Comparison of ENCODE assay signal across 24 cellular contexts in the genomic region with DNA sequence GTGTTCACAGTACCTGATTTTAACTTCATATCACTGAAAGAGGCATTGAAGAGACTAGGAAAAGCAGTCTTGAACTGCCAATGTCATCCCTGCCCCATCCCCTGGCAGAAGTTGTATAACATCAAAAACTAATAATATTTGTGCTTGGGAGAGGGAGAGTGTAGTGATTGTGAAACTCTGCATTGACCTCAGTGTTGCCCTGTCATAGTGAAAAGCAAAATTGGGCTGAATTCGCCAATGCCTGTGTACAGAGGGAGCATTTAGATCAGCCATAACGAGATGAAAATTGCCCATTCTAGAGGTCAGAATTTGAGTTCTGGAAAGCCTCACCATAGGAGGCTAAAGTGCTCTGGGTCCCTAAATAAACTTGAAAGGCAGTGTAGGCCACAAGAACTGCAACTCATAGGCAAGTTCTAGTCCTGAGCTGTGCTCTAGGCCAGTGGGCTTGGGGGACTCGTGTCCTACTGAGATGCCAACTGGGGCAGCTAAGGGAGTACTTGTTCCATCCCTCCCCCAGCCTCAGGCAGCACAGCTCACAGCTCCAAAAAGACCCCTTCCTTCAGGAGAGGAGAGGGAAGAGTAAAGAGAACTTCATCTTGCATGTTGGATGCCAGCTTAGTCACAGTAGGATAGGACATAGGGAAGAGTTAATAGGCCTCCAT.
"Had no signal": no experiment of that assay in that cellular context is flagged by ENCODE, and none has a peak within 500 bp of the region (broad histone marks: within the 10 kb centered on the region; RNA-seq: fewer than 3 reads in every experiment).

No MANE protein-coding gene starts in this region.

- H3K4me3 Mint-ChIP-seq: dendritic cell treated with granulocyte-macrophage colony-stimulating factor and Interleukin-4, amounts not matched to agents 40 ng/mL and 50 ng/mL, for 4 days; effector memory CD8-positive, alpha-beta T cell; immature natural killer cell; naive thymus-derived CD8-positive, alpha-beta T cell; stimulated activated memory B cell treated with anti-CD40 and anti-IgM and Interleukin-4, amounts not matched to agents 10 μg/mL and 1 μg/mL and 100 μg/mL, for 72 hours; stimulated activated naive CD8-positive, alpha-beta T cell treated with anti-CD3 and anti-CD28 coated beads, Interleukin-15, Interleukin-2, amounts not matched to agents 100 ng/mL and 50 ng/mL, for 24 hours had no signal

- H3K4me1 Mint-ChIP-seq: immature natural killer cell; naive thymus-derived CD8-positive, alpha-beta T cell; stimulated activated memory B cell treated with anti-CD40 and anti-IgM and Interleukin-4, amounts not matched to agents 10 μg/mL and 1 μg/mL and 100 μg/mL, for 72 hours had no signal

- H3K27me3 ChIP-seq: esophagus muscularis mucosa, gastrocnemius medialis, neutrophil, spleen, tibial artery, upper lobe of left lung, uterus had no signal

- H3K4me3 ChIP-seq: esophagus muscularis mucosa, gastrocnemius medialis, mucosa of descending colon, psoas muscle, spleen, tibial artery, upper lobe of left lung, uterus had no signal

- FAIRE-seq: keratinocyte had no signal

- H3K4me1 ChIP-seq: esophagus muscularis mucosa, gastrocnemius medialis, psoas muscle, spleen, tibial artery, upper lobe of left lung, uterus had no signal

- H3K27ac Mint-ChIP-seq: dendritic cell treated with granulocyte-macrophage colony-stimulating factor and Interleukin-4, amounts not matched to agents 40 ng/mL and 50 ng/mL, for 4 days; effector memory CD8-positive, alpha-beta T cell; immature natural killer cell; naive thymus-derived CD8-positive, alpha-beta T cell; stimulated activated memory B cell treated with anti-CD40 and anti-IgM and Interleukin-4, amounts not matched to agents 10 μg/mL and 1 μg/mL and 100 μg/mL, for 72 hours; stimulated activated naive CD8-positive, alpha-beta T cell treated with anti-CD3 and anti-CD28 coated beads, Interleukin-15, Interleukin-2, amounts not matched to agents 100 ng/mL and 50 ng/mL, for 24 hours had no signal

- H3K27me3 Mint-ChIP-seq: dendritic cell treated with granulocyte-macrophage colony-stimulating factor and Interleukin-4, amounts not matched to agents 40 ng/mL and 50 ng/mL, for 4 days; effector memory CD8-positive, alpha-beta T cell; naive thymus-derived CD8-positive, alpha-beta T cell; stimulated activated memory B cell treated with anti-CD40 and anti-IgM and Interleukin-4, amounts not matched to agents 10 μg/mL and 1 μg/mL and 100 μg/mL, for 72 hours; stimulated activated naive CD8-positive, alpha-beta T cell treated with anti-CD3 and anti-CD28 coated beads, Interleukin-15, Interleukin-2, amounts not matched to agents 100 ng/mL and 50 ng/mL, for 24 hours had no signal

- H3K9me3 ChIP-seq: gastrocnemius medialis, mucosa of descending colon, neutrophil, psoas muscle, tibial artery, upper lobe of left lung, uterus had no signal

- ATAC-seq: effector memory CD8-positive, alpha-beta T cell; gastrocnemius medialis; left ventricle myocardium superior; mucosa of descending colon; naive thymus-derived CD8-positive, alpha-beta T cell; psoas muscle; sciatic nerve; stimulated activated memory B cell treated with anti-CD40 and anti-IgM and Interleukin-4, amounts not matched to agents 10 μg/mL and 1 μg/mL and 100 μg/mL, for 72 hours had no signal

- DNase-seq: effector memory CD8-positive, alpha-beta T cell; gastrocnemius medialis; immature natural killer cell; left ventricle myocardium superior; mammary epithelial cell; mucosa of descending colon; naive thymus-derived CD8-positive, alpha-beta T cell; psoas muscle; retina; spleen; stimulated activated CD4-positive, alpha-beta T cell treated with anti-CD3 and anti-CD28 coated beads, Interleukin-15, amount 100 ng/mL, for 24 hours; stimulated activated CD4-positive, alpha-beta T cell treated with anti-CD3 and anti-CD28 coated beads, Interleukin-1b, Interleukin-23, amount 100 ng/mL, for 48 hours; stimulated activated CD4-positive, alpha-beta T cell treated with anti-CD3 and anti-CD28 coated beads, Interleukin-4, amount 100 ng/mL, for 24 hours; tibial artery; upper lobe of left lung; uterus had no signal

- H3K27ac ChIP-seq: epithelial cell of prostate, esophagus muscularis mucosa, gastrocnemius medialis, neutrophil, psoas muscle, spleen, tibial artery, upper lobe of left lung, uterus had no signal

- H3K36me3 ChIP-seq: esophagus muscularis mucosa, gastrocnemius medialis, neutrophil, spleen, tibial artery, upper lobe of left lung, uterus had no signal

- H3K36me3 Mint-ChIP-seq: immature natural killer cell; naive thymus-derived CD8-positive, alpha-beta T cell; stimulated activated memory B cell treated with anti-CD40 and anti-IgM and Interleukin-4, amounts not matched to agents 10 μg/mL and 1 μg/mL and 100 μg/mL, for 72 hours had no signal
